ENCODE assay signal across 24 cellular contexts in the genomic region with DNA sequence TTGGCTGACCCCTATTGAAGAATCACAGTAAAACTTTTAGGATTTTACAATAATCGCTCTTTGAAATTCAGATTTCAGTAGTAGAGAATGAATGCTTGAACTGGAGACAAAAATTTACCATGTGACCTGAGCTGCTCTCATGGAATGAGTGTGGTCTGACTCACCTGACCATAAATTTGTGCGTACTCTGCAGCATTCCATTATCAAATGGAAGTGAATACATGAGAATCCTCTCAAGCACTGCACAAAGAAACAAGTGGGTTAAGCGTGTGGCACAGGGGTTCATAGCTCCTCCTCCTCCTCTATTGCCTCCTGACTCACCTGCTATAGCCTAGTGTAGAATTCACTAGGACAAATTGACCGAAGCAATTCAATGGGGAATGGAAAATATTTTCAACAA.
DNase-seq lines count a peak whose midpoint lies in the region; ATAC-seq and TF ChIP-seq lines count a peak whose summit lies in the region.
"Had no signal": no experiment of that assay in that cellular context is flagged by ENCODE, and none has a peak within 500 bp of the region (broad histone marks: within the 10 kb centered on the region; RNA-seq: fewer than 3 reads in every experiment).

No MANE protein-coding gene starts in this region.

- H3K4me1 ChIP-seq in RWPE2 (ENCODE audit: insufficient read depth, poor library complexity, severe bottlenecking), result peaks cover 12% of the 10 kb centered on the region
- no peaks in the 10 kb centered on the region for H3K4me1 ChIP-seq in CD8-positive, alpha-beta T cell (ENCODE audit: insufficient read depth, low read length)
- H3K4me1 ChIP-seq: A549, adrenal gland, SJCRH30, vagina had no signal

- H3K36me3 Mint-ChIP-seq in HFFc6 (ENCODE audit: low read depth), result no peaks in the 10 kb centered on the region
- H3K36me3 Mint-ChIP-seq in activated T-cell treated with anti-CD3 and anti-CD28 coated beads, Interleukin-2, amount 50 U/mL, for 4 hours (ENCODE audit: insufficient read depth), result no peaks in the 10 kb centered on the region
- no peaks in the 10 kb centered on the region for H3K36me3 Mint-ChIP-seq in CD8-positive, alpha-beta T cell
- H3K36me3 Mint-ChIP-seq: WTC11 had no signal

- ATAC-seq in RWPE2 (ENCODE audit: low read depth), result peak; percentile 98
- ATAC-seq in activated T-cell treated with anti-CD3 and anti-CD28 coated beads, Interleukin-2, amount 50 U/mL, for 4 hours, result no peak
- ATAC-seq in GM21381 (IDR thresholded peaks at IDR 0.05; ENCODE audit: unreplicated experiment), result no peak
- no peak for ATAC-seq in CD8-positive, alpha-beta T cell
- ATAC-seq: A549; esophagus mucosa; natural killer cell treated with Interleukin-12 subunit alpha and Interleukin-12 subunit beta and Interleukin-15 and Interleukin-18, amount 100 ng/mL, for 72 hours; sciatic nerve; T-helper 17 cell; WTC11 had no signal

- no peaks in the 10 kb centered on the region for H3K36me3 ChIP-seq in RWPE2 (ENCODE audit: low read depth)
- H3K36me3 ChIP-seq in CD8-positive, alpha-beta T cell (ENCODE audit: insufficient read depth, low read length), result no peaks in the 10 kb centered on the region
- H3K36me3 ChIP-seq: adrenal gland; BLaER1 treated with 17β-estradiol and CSF1 and Interleukin-3, amounts not matched to agents 10 nM and 100 nM; ovary; SJCRH30; vagina had no signal

- peak; percentile 77 for DNase-seq in A172 (ENCODE audit: low spot score)
- peak; percentile 39 for DNase-seq in HFFc6
- DNase-seq in RWPE2 (ENCODE audit: low spot score), result no peak
- DNase-seq in epithelial cell of prostate (ENCODE audit: low read depth, low spot score), result peak; percentile 60
- DNase-seq in HuH-7.5 (ENCODE audit: low spot score), result no peak
- DNase-seq in activated T-cell treated with anti-CD3 and anti-CD28 coated beads, Interleukin-2, amount 50 U/mL, for 4 hours, result no peak
- DNase-seq in CD8-positive, alpha-beta T cell, result no peak
- DNase-seq: activated CD4-positive, alpha-beta T cell treated with anti-CD3 and anti-CD28 coated beads, Interleukin-2, amount 50 U/mL, for 48 hours; activated gamma-delta T cell; adrenal gland; midbrain; NCI-H1417; NCI-H69; ovary; SJCRH30; T-helper 17 cell had no signal

- H3K27me3 Mint-ChIP-seq in HFFc6 (ENCODE audit: insufficient read depth), result no peaks in the 10 kb centered on the region; the same call in 1 of the 2 replicates
- no peaks in the 10 kb centered on the region for H3K27me3 Mint-ChIP-seq in activated T-cell treated with anti-CD3 and anti-CD28 coated beads, Interleukin-2, amount 50 U/mL, for 4 hours (ENCODE audit: low read depth)
- no peaks in the 10 kb centered on the region for H3K27me3 Mint-ChIP-seq in CD8-positive, alpha-beta T cell (ENCODE audit: low read depth)
- H3K27me3 Mint-ChIP-seq: natural killer cell treated with Interleukin-12 subunit alpha and Interleukin-12 subunit beta and Interleukin-15 and Interleukin-18, amount 100 ng/mL, for 72 hours; T-helper 17 cell had no signal

- no peaks in the 10 kb centered on the region for H3K9me3 ChIP-seq in RWPE2 (ENCODE audit: severe bottlenecking)
- peaks cover 4% of the 10 kb centered on the region for H3K9me3 ChIP-seq in CD8-positive, alpha-beta T cell (ENCODE audit: low read length)
- H3K9me3 ChIP-seq: A549, adrenal gland, ovary, SJCRH30, vagina had no signal

- H3K27ac Mint-ChIP-seq in HFFc6, result peak overlapping the region; percentile 50; the same call in 1 of the 2 replicates
- no peak overlapping the region for H3K27ac Mint-ChIP-seq in CD8-positive, alpha-beta T cell
- H3K27ac Mint-ChIP-seq: natural killer cell treated with Interleukin-12 subunit alpha and Interleukin-12 subunit beta and Interleukin-15 and Interleukin-18, amount 100 ng/mL, for 72 hours; T-helper 17 cell; WTC11 had no signal

- intact Hi-C loops in CD8-positive, alpha-beta T cell (cut with DNase I, micrococcal nuclease), result no loop called here

- no peak overlapping the region for H3K4me3 ChIP-seq in RWPE2 (ENCODE audit: severe bottlenecking)
- H3K4me3 ChIP-seq in CD8-positive, alpha-beta T cell (ENCODE audit: low read depth, low read length), result no peak overlapping the region
- H3K4me3 ChIP-seq: A549; adrenal gland; BLaER1 treated with 17β-estradiol and CSF1 and Interleukin-3, amounts not matched to agents 10 nM and 100 nM; ovary; SJCRH30; vagina had no signal

- H3K27ac ChIP-seq in RWPE2 (ENCODE audit: poor library complexity, severe bottlenecking) (no peak overlapping the region), epithelial cell of prostate (no peak overlapping the region)
- H3K27ac ChIP-seq in CD8-positive, alpha-beta T cell (ENCODE audit: low read depth, low read length), result no peak overlapping the region
- H3K27ac ChIP-seq: A549; adrenal gland; BLaER1 treated with 17β-estradiol and CSF1 and Interleukin-3, amounts not matched to agents 10 nM and 100 nM; ovary; SJCRH30; vagina had no signal

- H3K4me3 Mint-ChIP-seq in HFFc6, result peak overlapping the region; percentile 75; the same call in 1 of the 2 replicates
- no peak overlapping the region for H3K4me3 Mint-ChIP-seq in activated T-cell treated with anti-CD3 and anti-CD28 coated beads, Interleukin-2, amount 50 U/mL, for 4 hours
- no peak overlapping the region for H3K4me3 Mint-ChIP-seq in CD8-positive, alpha-beta T cell
- H3K4me3 Mint-ChIP-seq: natural killer cell treated with Interleukin-12 subunit alpha and Interleukin-12 subunit beta and Interleukin-15 and Interleukin-18, amount 100 ng/mL, for 72 hours; T-helper 17 cell; WTC11 had no signal

- CTCF ChIA-PET in CD8-positive, alpha-beta T cell (lab: Charles Lee), result no interaction called here

- H3K9me3 Mint-ChIP-seq in HFFc6, result no peaks in the 10 kb centered on the region
- H3K9me3 Mint-ChIP-seq in activated T-cell treated with anti-CD3 and anti-CD28 coated beads, Interleukin-2, amount 50 U/mL, for 4 hours, result peaks cover 12% of the 10 kb centered on the region
- H3K9me3 Mint-ChIP-seq in CD8-positive, alpha-beta T cell, result peaks cover 8% of the 10 kb centered on the region

- peaks cover 68% of the 10 kb centered on the region for H3K4me1 Mint-ChIP-seq in HFFc6 (ENCODE audit: low read depth)
- H3K4me1 Mint-ChIP-seq in activated T-cell treated with anti-CD3 and anti-CD28 coated beads, Interleukin-2, amount 50 U/mL, for 4 hours (ENCODE audit: low read depth), result no peaks in the 10 kb centered on the region
- no peaks in the 10 kb centered on the region for H3K4me1 Mint-ChIP-seq in CD8-positive, alpha-beta T cell (ENCODE audit: low read depth)
- H3K4me1 Mint-ChIP-seq: T-helper 17 cell had no signal

- no peak for TF ChIP-seq CTCF in HFFc6 (IDR thresholded peaks at IDR 0.05)
- TF ChIP-seq CTCF in RWPE2 (IDR thresholded peaks at IDR 0.05; ENCODE audit: poor library complexity, severe bottlenecking), result no peak
- TF ChIP-seq CTCF in CD8-positive, alpha-beta T cell (IDR thresholded peaks at IDR 0.05), result no peak

- POLR2A ChIA-PET in CD8-positive, alpha-beta T cell (lab: Charles Lee), result no interaction called here

- H3K27me3 ChIP-seq in RWPE2 (ENCODE audit: insufficient read depth, poor library complexity, severe bottlenecking), result no peaks in the 10 kb centered on the region
- H3K27me3 ChIP-seq in CD8-positive, alpha-beta T cell (ENCODE audit: insufficient read depth, low read length), result no peaks in the 10 kb centered on the region
- H3K27me3 ChIP-seq: adrenal gland; BLaER1 treated with 17β-estradiol and CSF1 and Interleukin-3, amounts not matched to agents 10 nM and 100 nM; ovary; SJCRH30; vagina had no signal

Comparison
In these comparisons a context has a peak if more than half of its experiments do, and no peak if none do; other contexts are left out.
1. DNase-seq: peak in A172 (single experiment), HFFc6 (single experiment) and epithelial cell of prostate (single experiment); none in RWPE2 (single experiment), HuH-7.5 (single experiment), activated T-cell treated with anti-CD3 and anti-CD28 coated beads, Interleukin-2, amount 50 U/mL, for 4 hours (single experiment) and CD8-positive, alpha-beta T cell (0 of 7).